ENCODE assay signal across 31 cellular contexts in the genomic region with DNA sequence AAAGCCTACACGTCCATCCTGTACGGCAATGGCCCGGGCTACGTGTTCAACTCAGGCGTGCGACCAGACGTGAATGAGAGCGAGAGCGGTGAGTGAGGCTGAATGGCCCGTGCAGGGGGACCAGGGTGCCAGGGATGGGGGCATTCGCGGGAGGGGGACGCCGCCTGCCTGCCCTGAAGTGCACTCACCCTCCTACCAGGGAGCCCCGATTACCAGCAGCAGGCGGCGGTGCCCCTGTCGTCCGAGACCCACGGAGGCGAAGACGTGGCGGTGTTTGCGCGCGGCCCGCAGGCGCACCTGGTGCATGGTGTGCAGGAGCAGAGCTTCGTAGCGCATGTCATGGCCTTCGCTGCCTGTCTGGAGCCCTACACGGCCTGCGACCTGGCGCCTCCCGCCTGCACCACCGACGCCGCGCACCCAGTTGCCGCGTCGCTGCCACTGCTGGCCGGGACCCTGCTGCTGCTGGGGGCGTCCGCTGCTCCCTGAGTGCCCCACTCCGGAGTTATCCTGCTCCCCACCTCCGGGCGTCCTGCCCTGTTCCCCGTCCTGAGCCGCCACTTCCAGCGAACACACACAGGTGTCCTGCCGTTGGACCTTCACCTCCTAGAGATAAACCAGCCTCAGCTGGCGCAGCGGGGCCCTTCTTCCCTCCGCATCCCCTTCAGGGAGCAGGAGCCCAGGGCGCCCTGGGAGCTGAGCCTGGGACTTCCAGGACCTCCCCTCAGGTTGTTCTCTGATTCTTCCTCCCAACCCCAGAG. TPM values are rescaled to one million over a fixed set of nuclear protein-coding genes. Genes with fewer than 3 reads are reported as not detected.
DNase-seq lines count a peak whose midpoint lies in the region; ATAC-seq, FAIRE-seq and TF ChIP-seq lines count a peak whose summit lies in the region.
"Had no signal": no experiment of that assay in that cellular context is flagged by ENCODE, and none has a peak within 500 bp of the region (broad histone marks: within the 10 kb centered on the region; RNA-seq: fewer than 3 reads in every experiment).

No MANE protein-coding gene starts in this region.

- no peaks in the 10 kb centered on the region for H3K4me1 Mint-ChIP-seq in activated T-helper 17 cell treated with anti-CD3 and anti-CD28 coated beads, Interleukin-2, amount 50 U/mL, for 72 hours
- H3K4me1 Mint-ChIP-seq: activated naive CD8-positive, alpha-beta T cell treated with anti-CD3 and anti-CD28 coated beads, Interleukin-2, amount 10 ng/mL, durations not matched to agents 7 days and 5 days; naive thymus-derived CD8-positive, alpha-beta T cell had no signal

- H3K27me3 ChIP-seq in H7 (ENCODE audit: control insufficient read depth, insufficient read depth, low read length) (no peaks in the 10 kb centered on the region), left lung (peaks cover 7 to 60% of the 10 kb centered on the region in 2 donors), small intestine (ENCODE audit: control insufficient read depth in 2 of 2, insufficient read depth in 2 of 2, low read length in 2 of 2) (peaks cover 0 to 9% of the 10 kb centered on the region in 2 donors)
- H3K27me3 ChIP-seq: BLaER1 treated with 17β-estradiol and CSF1 and Interleukin-3, amounts not matched to agents 10 nM and 100 nM had no signal

- H3K27me3 Mint-ChIP-seq in activated T-helper 17 cell treated with anti-CD3 and anti-CD28 coated beads, Interleukin-2, amount 50 U/mL, for 72 hours, result peaks cover 17% of the 10 kb centered on the region

- H3K36me3 ChIP-seq in H7 (replicated peaks; ENCODE audit: control insufficient read depth, insufficient read depth, low read length) (no peaks in the 10 kb centered on the region), left lung (no peaks in the 10 kb centered on the region), small intestine (ENCODE audit: control insufficient read depth in 2 of 2, insufficient read depth in 2 of 2, low read length in 2 of 2) (no peaks in the 10 kb centered on the region)
- H3K36me3 ChIP-seq: BLaER1 treated with 17β-estradiol and CSF1 and Interleukin-3, amounts not matched to agents 10 nM and 100 nM; colonic mucosa had no signal

- H3K4me3 ChIP-seq in H7 (ENCODE audit: insufficient read depth, low read depth, low read length), result no peak overlapping the region
- H3K4me3 ChIP-seq in left lung, result no peak overlapping the region
- peak overlapping the region in 1 of 2 donors; percentile 77 for H3K4me3 ChIP-seq in small intestine (ENCODE audit: low read depth in 1 of 2, low read length in 2 of 2)
- H3K4me3 ChIP-seq: BLaER1 treated with 17β-estradiol and CSF1 and Interleukin-3, amounts not matched to agents 10 nM and 100 nM; colonic mucosa; skin epidermis had no signal

- 47 to 69% (median 63%) methylated on average over 43 to 56 of the region's 56 CpGs for WGBS in small intestine, 3 donors

- H3K9me3 ChIP-seq in left lung (no peaks in the 10 kb centered on the region), small intestine (ENCODE audit: control insufficient read depth, low read depth) (no peaks in the 10 kb centered on the region)
- H3K9me3 ChIP-seq: BLaER1 treated with 17β-estradiol and CSF1 and Interleukin-3, amounts not matched to agents 10 nM and 100 nM; colonic mucosa had no signal

- no peak overlapping the region for H3K4me3 Mint-ChIP-seq in activated T-helper 17 cell treated with anti-CD3 and anti-CD28 coated beads, Interleukin-2, amount 50 U/mL, for 72 hours
- H3K4me3 Mint-ChIP-seq: activated CD8-positive, alpha-beta T cell treated with anti-CD3 and anti-CD28 coated beads, Interleukin-2, amount 10 ng/mL, durations not matched to agents 7 days and 5 days; activated naive CD8-positive, alpha-beta T cell treated with anti-CD3 and anti-CD28 coated beads, Interleukin-2, amount 10 ng/mL, durations not matched to agents 7 days and 5 days; naive thymus-derived CD8-positive, alpha-beta T cell had no signal

- intact Hi-C loops in left lung (cut with DNase I), result no loop called here

- no peak overlapping the region for H3K27ac Mint-ChIP-seq in activated T-helper 17 cell treated with anti-CD3 and anti-CD28 coated beads, Interleukin-2, amount 50 U/mL, for 72 hours
- H3K27ac Mint-ChIP-seq: activated CD8-positive, alpha-beta T cell treated with anti-CD3 and anti-CD28 coated beads, Interleukin-2, amount 10 ng/mL, durations not matched to agents 7 days and 5 days; activated naive CD8-positive, alpha-beta T cell treated with anti-CD3 and anti-CD28 coated beads, Interleukin-2, amount 10 ng/mL, durations not matched to agents 7 days and 5 days; naive thymus-derived CD8-positive, alpha-beta T cell had no signal

- ATAC-seq in left lung, result no peak
- no peak for ATAC-seq in activated T-helper 17 cell treated with anti-CD3 and anti-CD28 coated beads, Interleukin-2, amount 50 U/mL, for 72 hours (replicated peaks)
- no peak for ATAC-seq in HG03139 (IDR thresholded peaks at IDR 0.05; ENCODE audit: unreplicated experiment)
- no peak for ATAC-seq in GM18868 (IDR thresholded peaks at IDR 0.05; ENCODE audit: unreplicated experiment)
- ATAC-seq: activated CD8-positive, alpha-beta T cell treated with anti-CD3 and anti-CD28 coated beads, Interleukin-2, amount 10 ng/mL, durations not matched to agents 7 days and 5 days; naive thymus-derived CD8-positive, alpha-beta T cell had no signal

- H3K36me3 Mint-ChIP-seq in activated T-helper 17 cell treated with anti-CD3 and anti-CD28 coated beads, Interleukin-2, amount 50 U/mL, for 72 hours (ENCODE audit: low read depth), result no peaks in the 10 kb centered on the region
- H3K36me3 Mint-ChIP-seq: activated naive CD8-positive, alpha-beta T cell treated with anti-CD3 and anti-CD28 coated beads, Interleukin-2, amount 10 ng/mL, durations not matched to agents 7 days and 5 days; naive thymus-derived CD8-positive, alpha-beta T cell had no signal

- no peaks in the 10 kb centered on the region for H3K9me3 Mint-ChIP-seq in activated T-helper 17 cell treated with anti-CD3 and anti-CD28 coated beads, Interleukin-2, amount 50 U/mL, for 72 hours
- H3K9me3 Mint-ChIP-seq: activated naive CD8-positive, alpha-beta T cell treated with anti-CD3 and anti-CD28 coated beads, Interleukin-2, amount 10 ng/mL, durations not matched to agents 7 days and 5 days had no signal

- H3K4me1 ChIP-seq in left lung, result no peaks in the 10 kb centered on the region
- peaks cover 0 to 2% of the 10 kb centered on the region in 2 donors for H3K4me1 ChIP-seq in small intestine (ENCODE audit: control insufficient read depth in 2 of 2, insufficient read depth in 1 of 2, low read depth in 1 of 2, low read length in 1 of 2)
- H3K4me1 ChIP-seq: BLaER1 treated with 17β-estradiol and CSF1 and Interleukin-3, amounts not matched to agents 10 nM and 100 nM; colonic mucosa had no signal

- FAIRE-seq in D721Med (lab: Jason Lieb, UNC), result no peak
- FAIRE-seq in small intestine (lab: Jason Lieb, UNC), result no peak
- FAIRE-seq: bronchial epithelial cell, GM12891, islet of Langerhans, RCC 7860 had no signal

- H3K27ac ChIP-seq in left lung (no peak overlapping the region), small intestine (ENCODE audit: low read depth in 1 of 2, low read length in 1 of 2) (no peak overlapping the region)
- H3K27ac ChIP-seq: BLaER1 treated with 17β-estradiol and CSF1 and Interleukin-3, amounts not matched to agents 10 nM and 100 nM; colonic mucosa; skin epidermis had no signal

- TF ChIP-seq CTCF in D721Med (IDR thresholded peaks at IDR 0.05; ENCODE audit: insufficient read depth, missing control alignments) (no peak), left lung (IDR thresholded peaks at IDR 0.05) (no peak)

- DNase-seq in D721Med (ENCODE audit: insufficient read length, low spot score) (peak; percentile 9), H7 (peak; percentile 55), left lung (peak; percentile 25 to 76), small intestine (peak; percentile 51)
- DNase-seq: activated CD4-positive, alpha-beta T cell treated with anti-CD3 and anti-CD28 coated beads for 4 hours; activated CD8-positive, alpha-beta T cell treated with anti-CD3 and anti-CD28 coated beads, Interleukin-2, amount 10 ng/mL, durations not matched to agents 7 days and 5 days; activated naive CD8-positive, alpha-beta T cell treated with anti-CD3 and anti-CD28 coated beads, Interleukin-2, amount 10 ng/mL, durations not matched to agents 7 days and 5 days; activated T-cell treated with anti-CD3 and anti-CD28 coated beads for 4 hours; colonic mucosa; effector memory CD4-positive, alpha-beta T cell; erythroblast; glutamatergic neuron; NCI-H1048; NCI-H446; NCI-H774; SIG-M5; stimulated activated naive CD4-positive, alpha-beta T cell treated with Interleukin-2 at 50 U/mL for 16 hours had no signal

RNA-seq across cellular contexts. Expression of gene ALPI, which starts 2.9 kb away (rescaled TPM):
- total RNA-seq in H7 (2014; rRNA removed; shearing (Covaris generic)), result 0.10 TPM in 1 of 2 replicates, not detected in the other
- not detected for total RNA-seq in left lung
- 100 to 1,000 TPM in 2 of 3 donors, 10 to 100 TPM in 1; 37.7 to 261 (median 204) TPM for polyA plus RNA-seq in small intestine
- total RNA-seq in activated T-helper 17 cell treated with anti-CD3 and anti-CD28 coated beads, Interleukin-2, amount 50 U/mL, for 72 hours, result not detected
- total RNA-seq: activated CD8-positive, alpha-beta T cell treated with anti-CD3 and anti-CD28 coated beads, Interleukin-2, amount 10 ng/mL, durations not matched to agents 7 days and 5 days; activated naive CD8-positive, alpha-beta T cell treated with anti-CD3 and anti-CD28 coated beads, Interleukin-2, amount 10 ng/mL, durations not matched to agents 7 days and 5 days; aorta; bronchial epithelial cell; liver; naive thymus-derived CD8-positive, alpha-beta T cell; osteocyte; renal cortical epithelial cell had no signal
- polyA plus RNA-seq: naive thymus-derived CD8-positive, alpha-beta T cell had no signal

RNA-seq across cellular contexts. Expression of gene ECEL1, which starts 28.8 kb away (rescaled TPM):
- total RNA-seq in H7 (2014; rRNA removed; shearing (Covaris generic)), result 12.5 and 17.2 TPM in 2 replicates
- total RNA-seq in left lung, result under 1 TPM; 0.10 to 0.17 TPM
- polyA plus RNA-seq in small intestine, result 1 to 10 TPM in 1 of 3 donors, not detected in 2; 1.7 TPM
- total RNA-seq in activated T-helper 17 cell treated with anti-CD3 and anti-CD28 coated beads, Interleukin-2, amount 50 U/mL, for 72 hours, result not detected
- total RNA-seq: activated CD8-positive, alpha-beta T cell treated with anti-CD3 and anti-CD28 coated beads, Interleukin-2, amount 10 ng/mL, durations not matched to agents 7 days and 5 days; activated naive CD8-positive, alpha-beta T cell treated with anti-CD3 and anti-CD28 coated beads, Interleukin-2, amount 10 ng/mL, durations not matched to agents 7 days and 5 days; bronchial epithelial cell; naive thymus-derived CD8-positive, alpha-beta T cell had no signal
- polyA plus RNA-seq: aorta; naive thymus-derived CD8-positive, alpha-beta T cell had no signal

RNA-seq across cellular contexts. Expression of gene ALPG, which starts 52.2 kb away (rescaled TPM):
- 0.21 and 0.89 TPM in 2 replicates for total RNA-seq in H7 (2014; rRNA removed; shearing (Covaris generic))
- total RNA-seq in left lung, result under 1 TPM in 1 of 2 donors, not detected in 1; 0.16 TPM
- polyA plus RNA-seq in small intestine, result under 1 TPM in 1 of 3 donors, not detected in 2; 0.01 TPM
- not detected for total RNA-seq in activated T-helper 17 cell treated with anti-CD3 and anti-CD28 coated beads, Interleukin-2, amount 50 U/mL, for 72 hours
- total RNA-seq: activated CD8-positive, alpha-beta T cell treated with anti-CD3 and anti-CD28 coated beads, Interleukin-2, amount 10 ng/mL, durations not matched to agents 7 days and 5 days; activated naive CD8-positive, alpha-beta T cell treated with anti-CD3 and anti-CD28 coated beads, Interleukin-2, amount 10 ng/mL, durations not matched to agents 7 days and 5 days; aorta; bronchial epithelial cell; liver; naive thymus-derived CD8-positive, alpha-beta T cell; osteocyte; renal cortical epithelial cell had no signal
- polyA plus RNA-seq: aorta; liver; naive thymus-derived CD8-positive, alpha-beta T cell had no signal

Comparison
In these comparisons a context has a peak if more than half of its experiments do, and no peak if none do; other contexts are left out.
1. RNA of gene ECEL1, which starts 28.8 kb away (total RNA-seq): 12.5 to 17.2 TPM in H7; 0.10 to 0.17 TPM in left lung and not detected in activated T-helper 17 cell treated with anti-CD3 and anti-CD28 coated beads, Interleukin-2, amount 50 U/mL, for 72 hours; every median in the first group is over 10 times any median in the second.
2. Peak in every context shown above with its lines, with median percentiles within 50 percentile points of each other: DNase-seq.